3 cellular contexts compared by ENCODE assay signal in genomic region chr22:20130319-20130718, GRCh38.
A peak's percentile ranks its signal among the peaks of the same experiment; 100 is the strongest.
TF ChIP-seq lines count a peak whose summit lies in the region.

No MANE protein-coding gene starts in this region.

TF ChIP-seq in A549, 52 proteins besides CTCF, POLR2A, EP300 and RAD21:
- no peak for TF ChIP-seq RNF2 (IDR thresholded peaks at IDR 0.05; ENCODE audit: borderline replicate concordance, low read depth)
- TF ChIP-seq HES2 (IDR thresholded peaks at IDR 0.05): no peak
- TF ChIP-seq ZSCAN20 (CRISPR knock-in tag; IDR thresholded peaks at IDR 0.05): no peak
- TF ChIP-seq HDAC2 (IDR thresholded peaks at IDR 0.05): no peak
- no peak for TF ChIP-seq NFE2L2 (conservative IDR thresholded peaks at IDR 0.05; ENCODE audit: low read length)
- TF ChIP-seq MAZ (IDR thresholded peaks at IDR 0.05; ENCODE audit: borderline replicate concordance, low read depth, low read length): no peak

TF ChIP-seq in HEK293, 187 proteins besides CTCF, POLR2A, EP300 and RAD21:
- no peak for TF ChIP-seq ZNF214 (tag by site-specific recombination; IDR thresholded peaks at IDR 0.05; ENCODE audit: borderline replicate concordance)
- peak; percentile 53; the same call in 1 of the 2 replicates for TF ChIP-seq HIC1 (tag by site-specific recombination; IDR thresholded peaks at IDR 0.05)
- TF ChIP-seq ZBTB17 (tag by site-specific recombination; IDR thresholded peaks at IDR 0.05): peak; percentile 83
TF ChIP-seq in HEK293: peak in this region for 2.

TF ChIP-seq in GM12891, 5 proteins besides CTCF, POLR2A, EP300 and RAD21:
- TF ChIP-seq TAF1 (IDR thresholded peaks at IDR 0.05; ENCODE audit: low read depth, low read length): no peak
- TF ChIP-seq PAX5 (IDR thresholded peaks at IDR 0.05; ENCODE audit: insufficient read depth, low read length, severe bottlenecking): no peak
- TF ChIP-seq POU2F2 (IDR thresholded peaks at IDR 0.05; ENCODE audit: low read depth, low read length): no peak
- no peak for TF ChIP-seq SPI1 (IDR thresholded peaks at IDR 0.05; ENCODE audit: low read depth, low read length)
- no peak for TF ChIP-seq POLR2AphosphoS5 (IDR thresholded peaks at IDR 0.05; ENCODE audit: low read depth, low read length)
